Comparison of ENCODE assay signal across 6 cellular contexts in the genomic region with DNA sequence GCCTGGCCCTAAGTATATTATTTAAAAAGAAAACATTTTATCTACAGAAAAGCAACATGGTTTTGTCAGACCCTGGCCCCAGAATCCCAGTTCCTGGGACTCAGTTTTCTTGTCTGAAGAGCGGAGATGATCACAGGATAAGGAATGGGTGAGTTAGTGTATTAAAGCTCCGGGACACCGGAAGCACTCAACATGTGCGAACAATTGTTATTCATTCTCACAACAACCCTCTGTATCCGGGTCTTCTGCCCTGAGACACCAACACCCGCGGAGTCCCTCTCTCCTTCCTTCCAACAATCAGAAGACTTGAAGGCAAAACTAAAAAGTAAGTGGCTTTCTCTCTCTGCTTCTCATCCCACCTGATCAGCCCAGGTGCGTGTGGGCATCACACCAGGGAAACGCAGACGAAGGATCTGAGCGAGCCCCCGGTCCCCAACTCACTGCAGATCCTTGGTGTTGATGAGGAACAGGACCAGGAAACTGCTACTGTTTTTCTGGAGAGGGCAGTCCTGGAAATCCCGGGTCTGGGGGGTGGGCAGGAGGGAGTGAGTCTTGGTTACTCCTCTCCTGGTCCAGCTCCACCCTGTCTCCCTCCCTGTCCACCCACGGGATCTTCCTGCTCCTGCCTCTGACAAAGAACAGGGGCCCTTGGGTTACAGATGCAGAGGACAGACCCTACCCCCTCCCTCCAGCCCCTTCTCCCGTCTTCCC. TPM values are rescaled to one million over a fixed set of nuclear protein-coding genes. Genes with fewer than 3 reads are reported as not detected.
DNase-seq lines count a peak whose midpoint lies in the region; ATAC-seq lines count a peak whose summit lies in the region.

No MANE protein-coding gene starts in this region.

- no peaks in the 10 kb centered on the region for H3K9me3 Mint-ChIP-seq in activated T-helper 17 cell treated with anti-CD3 and anti-CD28 coated beads, Interleukin-2, amount 50 U/mL, for 72 hours

- H3K4me1 ChIP-seq in muscle layer of colon (ENCODE audit: insufficient read depth, low read length), result peaks cover 28% of the 10 kb centered on the region

- no peak for ATAC-seq in activated T-helper 17 cell treated with anti-CD3 and anti-CD28 coated beads, Interleukin-2, amount 50 U/mL, for 72 hours (replicated peaks)
- ATAC-seq in GM18868 (IDR thresholded peaks at IDR 0.05; ENCODE audit: unreplicated experiment), result no peak
- no peak for ATAC-seq in Right ventricle myocardium inferior

- peak; percentile 44 for DNase-seq in ELF-1 (ENCODE audit: low read depth, low spot score)
- DNase-seq in SK-N-DZ (ENCODE audit: low spot score), result no peak
- DNase-seq in Right ventricle myocardium inferior (ENCODE audit: missing footprints), result no peak

- H3K27me3 ChIP-seq in muscle layer of colon (ENCODE audit: control insufficient read depth in 1 of 2, insufficient read depth in 2 of 2, low read length in 2 of 2), result no peaks in the 10 kb centered on the region

- peak overlapping the region; percentile 96 for H3K27ac Mint-ChIP-seq in activated T-helper 17 cell treated with anti-CD3 and anti-CD28 coated beads, Interleukin-2, amount 50 U/mL, for 72 hours

- H3K9me3 ChIP-seq in muscle layer of colon (ENCODE audit: low read length), result no peaks in the 10 kb centered on the region

- H3K4me3 Mint-ChIP-seq in activated T-helper 17 cell treated with anti-CD3 and anti-CD28 coated beads, Interleukin-2, amount 50 U/mL, for 72 hours, result peak overlapping the region; percentile 94

- peak overlapping the region in 1 of 2 donors; percentile 1 for H3K4me3 ChIP-seq in muscle layer of colon (ENCODE audit: low read depth in 1 of 2, low read length in 2 of 2)

- H3K27me3 Mint-ChIP-seq in activated T-helper 17 cell treated with anti-CD3 and anti-CD28 coated beads, Interleukin-2, amount 50 U/mL, for 72 hours, result no peaks in the 10 kb centered on the region

- peak overlapping the region; percentile 54 for H3K9ac ChIP-seq in muscle layer of colon (ENCODE audit: low read length)

- peaks cover 39% of the 10 kb centered on the region for H3K36me3 Mint-ChIP-seq in activated T-helper 17 cell treated with anti-CD3 and anti-CD28 coated beads, Interleukin-2, amount 50 U/mL, for 72 hours (ENCODE audit: low read depth)

- no peak overlapping the region for H3K27ac ChIP-seq in muscle layer of colon (ENCODE audit: low read depth, low read length)

- intact Hi-C loops in Right ventricle myocardium inferior (cut with DNase I), result no loop called here

- H3K36me3 ChIP-seq in muscle layer of colon (ENCODE audit: insufficient read depth, low read length), result peaks cover 15% of the 10 kb centered on the region

- peaks cover 23% of the 10 kb centered on the region for H3K4me1 Mint-ChIP-seq in activated T-helper 17 cell treated with anti-CD3 and anti-CD28 coated beads, Interleukin-2, amount 50 U/mL, for 72 hours

RNA-seq across cellular contexts. Expression of gene GPR108, which starts 2.0 kb away (rescaled TPM):
- 10 to 100 TPM; 49.8 to 64.7 TPM for total RNA-seq in activated T-helper 17 cell treated with anti-CD3 and anti-CD28 coated beads, Interleukin-2, amount 50 U/mL, for 72 hours
- 33.8 and 39.2 TPM in 2 replicates for polyA plus RNA-seq in SK-N-DZ (2014; cell fraction: cytosol; rRNA removed)
- 59.8 and 73.1 TPM in 2 replicates for polyA plus RNA-seq in SK-N-DZ (2014; cell fraction: nucleus; rRNA removed)
- 23.9 TPM for total RNA-seq in Right ventricle myocardium inferior

RNA-seq across cellular contexts. Expression of gene TRIP10, which starts 4.1 kb away (rescaled TPM):
- 10 to 100 TPM; 38.0 to 99.4 TPM for total RNA-seq in activated T-helper 17 cell treated with anti-CD3 and anti-CD28 coated beads, Interleukin-2, amount 50 U/mL, for 72 hours
- 10.4 and 42.0 TPM in 2 replicates for polyA plus RNA-seq in SK-N-DZ (2014; cell fraction: cytosol; rRNA removed)
- polyA plus RNA-seq in SK-N-DZ (2014; cell fraction: nucleus; rRNA removed), result 11.9 and 16.9 TPM in 2 replicates
- total RNA-seq in Right ventricle myocardium inferior, result 147 TPM

RNA-seq across cellular contexts. Expression of gene C3, which starts 14.9 kb away (rescaled TPM):
- total RNA-seq in activated T-helper 17 cell treated with anti-CD3 and anti-CD28 coated beads, Interleukin-2, amount 50 U/mL, for 72 hours, result 1 to 10 TPM in 1 of 2 donors, under 1 TPM in 1; 0.99 to 4.3 TPM
- polyA plus RNA-seq in SK-N-DZ (2014; cell fraction: cytosol; rRNA removed), result not detected in 2 replicates
- polyA plus RNA-seq in SK-N-DZ (2014; cell fraction: nucleus; rRNA removed), result not detected in 2 replicates
- 482 TPM for total RNA-seq in Right ventricle myocardium inferior

RNA-seq across cellular contexts. Expression of gene SH2D3A, which starts 31.9 kb away (rescaled TPM):
- total RNA-seq in activated T-helper 17 cell treated with anti-CD3 and anti-CD28 coated beads, Interleukin-2, amount 50 U/mL, for 72 hours, result 10 to 100 TPM; 21.1 to 21.2 TPM
- 0.71 and 0.80 TPM in 2 replicates for polyA plus RNA-seq in SK-N-DZ (2014; cell fraction: cytosol; rRNA removed)
- 0.06 and 2.2 TPM in 2 replicates for polyA plus RNA-seq in SK-N-DZ (2014; cell fraction: nucleus; rRNA removed)
- total RNA-seq in Right ventricle myocardium inferior, result not detected

RNA-seq across cellular contexts. Expression of gene VAV1, which starts 37.2 kb away (rescaled TPM):
- 100 to 1,000 TPM; 110 to 114 TPM for total RNA-seq in activated T-helper 17 cell treated with anti-CD3 and anti-CD28 coated beads, Interleukin-2, amount 50 U/mL, for 72 hours
- polyA plus RNA-seq in SK-N-DZ (2014; cell fraction: cytosol; rRNA removed), result not detected in 2 replicates
- polyA plus RNA-seq in SK-N-DZ (2014; cell fraction: nucleus; rRNA removed), result not detected in 2 replicates
- total RNA-seq in Right ventricle myocardium inferior, result 3.1 TPM

Comparison
In these comparisons a context has a peak if more than half of its experiments do, and no peak if none do; other contexts are left out.
1. RNA of gene C3, which starts 14.9 kb away (total RNA-seq): 482 TPM in Right ventricle myocardium inferior (single experiment); 0.99 to 4.3 TPM in activated T-helper 17 cell treated with anti-CD3 and anti-CD28 coated beads, Interleukin-2, amount 50 U/mL, for 72 hours; every median in the first group is over 10 times any median in the second.